Comparison of ENCODE assay signal across 12 cellular contexts in the genomic region with DNA sequence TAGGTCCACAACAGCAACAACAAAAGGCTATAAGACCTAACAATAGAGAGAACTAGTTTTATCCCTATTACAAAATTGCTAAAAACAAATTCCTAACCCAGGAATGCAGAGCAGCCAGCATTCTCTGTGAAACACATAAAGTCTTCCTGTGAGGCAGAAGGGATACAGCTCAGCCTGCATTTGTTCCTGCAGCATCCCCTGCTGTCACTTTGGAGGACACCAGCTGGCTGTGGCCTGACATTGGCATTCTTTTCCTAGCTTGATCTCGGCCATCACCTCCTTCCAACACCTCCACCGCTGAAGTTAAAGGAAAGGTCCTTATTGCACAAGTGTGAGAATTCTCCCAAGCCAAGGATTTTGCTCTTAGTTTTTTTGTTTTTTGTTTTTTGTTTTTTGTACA.
A peak's percentile ranks its signal among the peaks of the same experiment; 100 is the strongest.
DNase-seq lines count a peak whose midpoint lies in the region; ATAC-seq and TF ChIP-seq lines count a peak whose summit lies in the region.
"Had no signal": no experiment of that assay in that cellular context is flagged by ENCODE, and none has a peak within 500 bp of the region (broad histone marks: within the 10 kb centered on the region; RNA-seq: fewer than 3 reads in every experiment).

No MANE protein-coding gene starts in this region.

- dilution Hi-C loops in IMR-90 (cut with HindIII; ENCODE audit: low sequenced_read_pairs, unreplicated experiment) = no loop called here

- no peak overlapping the region for H3K4ac ChIP-seq in IMR-90 (ENCODE audit: low read depth, low read length)

- no CpG with 5 or more reads among the region's 2 CpGs for WGBS in IMR-90 (ENCODE audit: extremely low coverage in 2 of 2, insufficient read length in 1 of 2), 2 experiments

- intact Hi-C loops in IMR-90 (cut with micrococcal nuclease) = loop anchor here (1.0 to 10.0 kb wide), 4 partner anchors 81 to 533 kb away; a partner anchor contains a TSS

- no peaks in the 10 kb centered on the region for H3K9me3 Mint-ChIP-seq in mesothelial cell of epicardium
- H3K9me3 Mint-ChIP-seq in activated T-cell treated with anti-CD3 and anti-CD28 coated beads, Interleukin-2, amount 50 U/mL, for 72 hours = no peaks in the 10 kb centered on the region

- BruUV-seq in IMR-90 (replicated peaks; lab: Mats Ljungman, UMichigan) = no TSS peak

- no peak overlapping the region for H4K5ac ChIP-seq in IMR-90 (ENCODE audit: low read depth, low read length)

- H3K27ac Mint-ChIP-seq in mesothelial cell of epicardium = peak overlapping the region; percentile 14
- H3K27ac Mint-ChIP-seq in activated T-cell treated with anti-CD3 and anti-CD28 coated beads, Interleukin-2, amount 50 U/mL, for 72 hours = no peak overlapping the region

- CTCF ChIA-PET in IMR-90 (lab: Yijun Ruan, JAX) = interaction anchor here (1.1 kb wide), 1 partner anchor 10 kb away, joined by 4 read pairs; no protein-coding TSS in a partner anchor

- no peak overlapping the region for H2BK120ac ChIP-seq in IMR-90 (ENCODE audit: low read depth, low read length)

- no peak overlapping the region for H3K18ac ChIP-seq in IMR-90 (ENCODE audit: low read depth, low read length)

- no peak overlapping the region for H3K14ac ChIP-seq in IMR-90 (replicated peaks; ENCODE audit: low read depth, low read length)

- H3K9me3 ChIP-seq in IMR-90 (ENCODE audit: control insufficient read depth, insufficient read depth, low read length) = no peaks in the 10 kb centered on the region
- H3K9me3 ChIP-seq: tibial artery had no signal

- no peak overlapping the region for H3K4me3 ChIP-seq in IMR-90 (ENCODE audit: insufficient read depth, low read depth, low read length)
- H3K4me3 ChIP-seq in coronary artery = no peak overlapping the region
- H3K4me3 ChIP-seq: tibial artery had no signal

- DNase-seq in COR-L47 (lab: John Stamatoyannopoulos, UW) = peak; percentile 34
- DNase-seq in IMR-90 = peak; percentile 32
- DNase-seq in coronary artery (ENCODE audit: low spot score) = no peak
- DNase-seq in mesothelial cell of epicardium (ENCODE audit: low spot score in 2 of 2, unreplicated experiment in 2 of 2) = no peak
- no peak for DNase-seq in NCI-H2029 (lab: John Stamatoyannopoulos, UW)
- DNase-seq in activated T-cell treated with anti-CD3 and anti-CD28 coated beads, Interleukin-2, amount 50 U/mL, for 72 hours = no peak
- DNase-seq: NCI-H524 treated with DMSO at 0.1 percent for 48 hours; stimulated activated CD4-positive, alpha-beta T cell treated with anti-CD3 and anti-CD28 coated beads, Interleukin-15, amount 100 ng/mL, for 24 hours; tibial artery had no signal

- no peaks in the 10 kb centered on the region for H3K27me3 Mint-ChIP-seq in mesothelial cell of epicardium (ENCODE audit: low read depth)
- no peaks in the 10 kb centered on the region for H3K27me3 Mint-ChIP-seq in activated T-cell treated with anti-CD3 and anti-CD28 coated beads, Interleukin-2, amount 50 U/mL, for 72 hours (ENCODE audit: low read depth)

- peaks cover 64% of the 10 kb centered on the region for H3K4me1 Mint-ChIP-seq in mesothelial cell of epicardium
- H3K4me1 Mint-ChIP-seq in activated T-cell treated with anti-CD3 and anti-CD28 coated beads, Interleukin-2, amount 50 U/mL, for 72 hours (ENCODE audit: low read depth) = no peaks in the 10 kb centered on the region

- H3K27ac ChIP-seq in IMR-90 (ENCODE audit: insufficient read depth, low read length) = no peak overlapping the region
- H3K27ac ChIP-seq in coronary artery = no peak overlapping the region
- H3K27ac ChIP-seq: tibial artery had no signal

- TF ChIP-seq RAD21 in IMR-90 (IDR thresholded peaks at IDR 0.05; ENCODE audit: low read length) = peak; percentile 54

- POLR2A ChIA-PET in IMR-90 (lab: Charles Lee; ENCODE audit: unreplicated experiment) = no interaction called here

- H3K23ac ChIP-seq in IMR-90 (ENCODE audit: low read depth, low read length) = no peak overlapping the region

- no peaks in the 10 kb centered on the region for H4K20me1 ChIP-seq in IMR-90 (ENCODE audit: insufficient read depth, low read length)

- H2AK9ac ChIP-seq in IMR-90 (replicated peaks; ENCODE audit: low read depth, low read length, poor library complexity) = no peak overlapping the region

- in situ Hi-C loops in IMR-90 (cut with MboI; ENCODE audit: low sequenced_read_pairs) = no loop called here

- H4K8ac ChIP-seq in IMR-90 (ENCODE audit: low read depth in 2 of 2, low read length in 2 of 2) = no peak overlapping the region

- no peaks in the 10 kb centered on the region; the same call in 1 of the 2 replicates for H3K27me3 ChIP-seq in IMR-90 (ENCODE audit: control insufficient read depth, insufficient read depth, low read length)
- H3K27me3 ChIP-seq: tibial artery had no signal

- no peak overlapping the region for H3K9ac ChIP-seq in IMR-90 (ENCODE audit: low read depth, low read length)

- H3K36me3 Mint-ChIP-seq in mesothelial cell of epicardium = no peaks in the 10 kb centered on the region
- H3K36me3 Mint-ChIP-seq in activated T-cell treated with anti-CD3 and anti-CD28 coated beads, Interleukin-2, amount 50 U/mL, for 72 hours (ENCODE audit: insufficient read depth in 2 of 2) = no peaks in the 10 kb centered on the region

- TF ChIP-seq CTCF in IMR-90 (conservative IDR thresholded peaks at IDR 0.05; ENCODE audit: low read depth, low read length) (peak; percentile 57), coronary artery (IDR thresholded peaks at IDR 0.05) (peak; percentile 25), mesothelial cell of epicardium (IDR thresholded peaks at IDR 0.05; ENCODE audit: unreplicated experiment) (no peak)

- ATAC-seq in IMR-90 (ENCODE audit: low read depth) (peak; percentile 63), GM19455 (IDR thresholded peaks at IDR 0.05; ENCODE audit: unreplicated experiment) (no peak), HG03565 (IDR thresholded peaks at IDR 0.05; ENCODE audit: unreplicated experiment) (no peak)
- no peak for ATAC-seq in activated T-cell treated with anti-CD3 and anti-CD28 coated beads, Interleukin-2, amount 50 U/mL, for 72 hours (replicated peaks in 1 of 2)
- ATAC-seq: activated CD4-positive, CD25-positive, alpha-beta regulatory T cell treated with anti-CD3 and anti-CD28 coated beads, Interleukin-2, amount 50 U/mL, for 24 hours had no signal

- H3K4me2 ChIP-seq in IMR-90 (ENCODE audit: low read depth, low read length) = no peak overlapping the region

- H2BK5ac ChIP-seq in IMR-90 (ENCODE audit: low read depth, low read length, poor library complexity, severe bottlenecking) = no peak overlapping the region

- no peak overlapping the region for H2AK5ac ChIP-seq in IMR-90 (ENCODE audit: low read depth, low read length)

- no peaks in the 10 kb centered on the region for H3K79me1 ChIP-seq in IMR-90 (ENCODE audit: low read depth in 1 of 2, low read length in 2 of 2)

- no peak overlapping the region for H2BK15ac ChIP-seq in IMR-90 (ENCODE audit: low read depth, low read length)

- H2BK20ac ChIP-seq in IMR-90 (ENCODE audit: low read depth, low read length) = no peak overlapping the region

- H3K56ac ChIP-seq in IMR-90 (ENCODE audit: extremely low read depth, insufficient read depth, low read length) = no peak overlapping the region

- H2AFZ ChIP-seq in IMR-90 (replicated peaks; ENCODE audit: low read length, poor library complexity) = no peak overlapping the region

- H3K36me3 ChIP-seq in IMR-90 (ENCODE audit: control insufficient read depth, insufficient read depth, low read length) = no peaks in the 10 kb centered on the region
- H3K36me3 ChIP-seq: tibial artery had no signal

- H3K4me3 Mint-ChIP-seq in mesothelial cell of epicardium = no peak overlapping the region
- H3K4me3 Mint-ChIP-seq in activated T-cell treated with anti-CD3 and anti-CD28 coated beads, Interleukin-2, amount 50 U/mL, for 72 hours = no peak overlapping the region

- H4K91ac ChIP-seq in IMR-90 (ENCODE audit: insufficient read depth, low read depth, low read length) = no peak overlapping the region

- H3K4me1 ChIP-seq in IMR-90 (ENCODE audit: control insufficient read depth, insufficient read depth, low read length) = peaks cover 4% of the 10 kb centered on the region; the same call in 1 of the 2 replicates

- no peak for TF ChIP-seq POLR2A in IMR-90 (IDR thresholded peaks at IDR 0.05; ENCODE audit: low read depth, low read length)

- no peaks in the 10 kb centered on the region; the same call in 1 of the 2 replicates for H3K9me1 ChIP-seq in IMR-90 (ENCODE audit: insufficient read depth, low read length)

TF ChIP-seq in IMR-90, 13 proteins besides CTCF, POLR2A, EP300 and RAD21:
- TF ChIP-seq MAZ (IDR thresholded peaks at IDR 0.05; ENCODE audit: borderline replicate concordance, low read depth, low read length) (no peak), RCOR1 (IDR thresholded peaks at IDR 0.05; ENCODE audit: insufficient replicate concordance, low read length) (no peak), MAFK (IDR thresholded peaks at IDR 0.05; ENCODE audit: low read depth, low read length) (no peak), SMC3 (IDR thresholded peaks at IDR 0.05; ENCODE audit: low read depth, low read length) (peak; percentile 46), RFX5 (IDR thresholded peaks at IDR 0.05; ENCODE audit: low read depth, low read length) (no peak), MXI1 (IDR thresholded peaks at IDR 0.05; ENCODE audit: borderline replicate concordance, low read depth, low read length) (no peak), CEBPB (IDR thresholded peaks at IDR 0.05; ENCODE audit: low read depth, low read length) (no peak)

Comparison
In these comparisons a context has a peak if more than half of its experiments do, and no peak if none do; other contexts are left out.
1. DNase-seq: peak in COR-L47 (single experiment) and IMR-90 (single experiment); none in coronary artery (single experiment), mesothelial cell of epicardium (0 of 2), NCI-H2029 (single experiment) and activated T-cell treated with anti-CD3 and anti-CD28 coated beads, Interleukin-2, amount 50 U/mL, for 72 hours (0 of 2).